ENCODE assay signal across 2 cellular contexts in the genomic region with DNA sequence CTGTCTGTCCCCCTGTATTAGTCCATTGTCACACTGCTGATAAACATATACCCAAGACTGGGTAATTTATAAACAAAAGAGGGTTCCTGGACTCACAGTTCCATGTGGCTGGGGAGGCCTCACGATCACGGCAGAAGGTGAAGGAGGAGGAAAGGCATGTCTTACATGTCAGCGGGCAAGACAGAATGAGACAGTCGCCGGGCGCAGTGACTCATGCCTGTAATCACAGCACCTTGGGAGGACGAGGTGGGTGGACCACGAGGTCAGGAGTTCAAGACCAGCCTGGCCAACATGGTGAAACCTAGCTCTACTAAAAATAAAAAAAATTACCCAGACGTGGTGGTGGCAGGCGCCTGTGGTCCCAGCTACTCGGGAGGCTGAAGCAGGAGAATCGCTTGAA.
TF ChIP-seq lines count a peak whose summit lies in the region.

No MANE protein-coding gene starts in this region.

TF ChIP-seq in SK-N-SH treated with all-trans-retinoic acid at 6 μM for 48 hours, 23 proteins besides CTCF, POLR2A, EP300 and RAD21 (continued from another document):
- TF ChIP-seq, protein P1, sequence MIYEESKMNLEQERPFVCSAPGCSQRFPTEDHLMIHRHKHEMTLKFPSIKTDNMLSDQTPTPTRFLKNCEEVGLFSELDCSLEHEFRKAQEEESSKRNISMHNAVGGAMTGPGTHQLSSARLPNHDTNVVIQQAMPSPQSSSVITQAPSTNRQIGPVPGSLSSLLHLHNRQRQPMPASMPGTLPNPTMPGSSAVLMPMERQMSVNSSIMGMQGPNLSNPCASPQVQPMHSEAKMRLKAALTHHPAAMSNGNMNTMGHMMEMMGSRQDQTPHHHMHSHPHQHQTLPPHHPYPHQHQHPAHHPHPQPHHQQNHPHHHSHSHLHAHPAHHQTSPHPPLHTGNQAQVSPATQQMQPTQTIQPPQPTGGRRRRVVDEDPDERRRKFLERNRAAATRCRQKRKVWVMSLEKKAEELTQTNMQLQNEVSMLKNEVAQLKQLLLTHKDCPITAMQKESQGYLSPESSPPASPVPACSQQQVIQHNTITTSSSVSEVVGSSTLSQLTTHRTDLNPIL (CRISPR knock-in tag; IDR thresholded peaks at IDR 0.05; ENCODE audit: low read depth), result no peak
- no peak for TF ChIP-seq ZFP30 (CRISPR knock-in tag; IDR thresholded peaks at IDR 0.05)
- TF ChIP-seq RARB (CRISPR knock-in tag; IDR thresholded peaks at IDR 0.05), result no peak
- TF ChIP-seq BACH2 (CRISPR knock-in tag; IDR thresholded peaks at IDR 0.05; ENCODE audit: borderline replicate concordance), result no peak
- TF ChIP-seq PATZ1 (CRISPR knock-in tag; IDR thresholded peaks at IDR 0.05; ENCODE audit: borderline replicate concordance), result no peak
TF ChIP-seq in SK-N-SH treated with all-trans-retinoic acid at 6 μM for 48 hours: peak in this region for 0.

TF ChIP-seq in SK-N-SH, 30 proteins besides CTCF, POLR2A, EP300 and RAD21 (continued from another document):
- TF ChIP-seq, protein P2, sequence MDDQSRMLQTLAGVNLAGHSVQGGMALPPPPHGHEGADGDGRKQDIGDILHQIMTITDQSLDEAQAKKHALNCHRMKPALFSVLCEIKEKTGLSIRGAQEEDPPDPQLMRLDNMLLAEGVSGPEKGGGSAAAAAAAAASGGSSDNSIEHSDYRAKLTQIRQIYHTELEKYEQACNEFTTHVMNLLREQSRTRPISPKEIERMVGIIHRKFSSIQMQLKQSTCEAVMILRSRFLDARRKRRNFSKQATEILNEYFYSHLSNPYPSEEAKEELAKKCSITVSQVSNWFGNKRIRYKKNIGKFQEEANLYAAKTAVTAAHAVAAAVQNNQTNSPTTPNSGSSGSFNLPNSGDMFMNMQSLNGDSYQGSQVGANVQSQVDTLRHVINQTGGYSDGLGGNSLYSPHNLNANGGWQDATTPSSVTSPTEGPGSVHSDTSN (IDR thresholded peaks at IDR 0.05), result no peak
